ENCODE assay signal across 12 cellular contexts in genomic region chr17:17098426-17099035, GRCh38. TPM values are rescaled to one million over a fixed set of nuclear protein-coding genes. Genes with fewer than 3 reads are reported as not detected.
DNase-seq lines count a peak whose midpoint lies in the region; ATAC-seq and TF ChIP-seq lines count a peak whose summit lies in the region.
"Had no signal": no experiment of that assay in that cellular context is flagged by ENCODE, and none has a peak within 500 bp of the region (broad histone marks: within the 10 kb centered on the region; RNA-seq: fewer than 3 reads in every experiment).

No MANE protein-coding gene starts in this region.

- peaks cover 100% of the 10 kb centered on the region for H4K20me1 ChIP-seq in smooth muscle cell (ENCODE audit: low read depth)

- peak overlapping the region in 58 of 59 donors; percentile 3 to 94 (median 74) for H3K27ac ChIP-seq in dorsolateral prefrontal cortex
- H3K27ac ChIP-seq in smooth muscle cell (ENCODE audit: low read depth): peak overlapping the region; percentile 77
- H3K27ac ChIP-seq in mesendoderm (ENCODE audit: low read depth, low read length): no peak overlapping the region
- H3K27ac ChIP-seq: SK-N-MC had no signal

- no peak overlapping the region for H2BK5ac ChIP-seq in mesendoderm (ENCODE audit: low read length)

- intact Hi-C loops in dorsolateral prefrontal cortex (cut with DNase I): no loop called here
- intact Hi-C loops in left colon (cut with DNase I, micrococcal nuclease): no loop called here

- DNase-seq in ELF-1 (ENCODE audit: low read depth, low spot score) (peak; percentile 41), dorsolateral prefrontal cortex (no peak), left colon (no peak), smooth muscle cell (lab: John Stamatoyannopoulos, UW; ENCODE audit: unreplicated experiment) (peak; percentile 15), mesendoderm (no peak)
- DNase-seq in activated CD4-positive, alpha-beta T cell treated with anti-CD3 and anti-CD28 coated beads for 4 hours: no peak
- DNase-seq: H7; NCI-H524 treated with DMSO at 0.1 percent for 48 hours; stimulated activated naive CD8-positive, alpha-beta T cell treated with anti-CD3 and anti-CD28 coated beads, Interleukin-15, amount 100 ng/mL, for 72 hours had no signal

- peaks cover 26% of the 10 kb centered on the region for H3K4me1 ChIP-seq in smooth muscle cell (ENCODE audit: low read depth)
- H3K4me1 ChIP-seq in mesendoderm (ENCODE audit: control insufficient read depth, low read depth, low read length): no peaks in the 10 kb centered on the region

- no peak overlapping the region for H3K4ac ChIP-seq in mesendoderm (ENCODE audit: low read depth, low read length)

- WGBS in smooth muscle cell (ENCODE audit: low lambda C conversion rate): 57% methylated on average over 13 of the region's 13 CpGs
- WGBS in mesendoderm (ENCODE audit: extremely low coverage, insufficient coverage, low lambda C conversion rate): no CpG with 5 or more reads among the region's 13 CpGs

- H3K9me3 ChIP-seq in smooth muscle cell (replicated peaks; ENCODE audit: low read depth): no peaks in the 10 kb centered on the region

- no peaks in the 10 kb centered on the region for H3K27me3 ChIP-seq in dorsolateral prefrontal cortex
- H3K27me3 ChIP-seq in smooth muscle cell (ENCODE audit: low read depth): no peaks in the 10 kb centered on the region
- no peaks in the 10 kb centered on the region for H3K27me3 ChIP-seq in mesendoderm (ENCODE audit: insufficient read depth, low read length, poor library complexity)

- no peak overlapping the region for H4K5ac ChIP-seq in mesendoderm (ENCODE audit: low read length)

- no peak overlapping the region for H4K8ac ChIP-seq in mesendoderm (ENCODE audit: low read depth, low read length)

- no peak overlapping the region for H2AFZ ChIP-seq in smooth muscle cell (ENCODE audit: low read depth)

- no peak overlapping the region for H3K18ac ChIP-seq in mesendoderm (ENCODE audit: low read length)

- H3K56ac ChIP-seq in mesendoderm (ENCODE audit: low read length): no peak overlapping the region

- TF ChIP-seq CTCF in dorsolateral prefrontal cortex (IDR thresholded peaks at IDR 0.05 in 54 of 56, conservative IDR thresholded peaks at IDR 0.05 in 2 of 56; ENCODE audit: low read depth in 1 of 56, partially characterized antibody in 56 of 56): no peak
- no peak for TF ChIP-seq CTCF in smooth muscle cell (IDR thresholded peaks at IDR 0.05; ENCODE audit: borderline replicate concordance, insufficient read depth, poor library complexity, severe bottlenecking)

- H3K79me1 ChIP-seq in mesendoderm (ENCODE audit: low read length): peaks cover 28% of the 10 kb centered on the region

- H3F3A ChIP-seq in smooth muscle cell (ENCODE audit: low read depth): peaks cover 9% of the 10 kb centered on the region

- H2BK120ac ChIP-seq in mesendoderm (ENCODE audit: low read depth, low read length): no peak overlapping the region

- H3K36me3 ChIP-seq in smooth muscle cell (ENCODE audit: low read depth) (no peaks in the 10 kb centered on the region), mesendoderm (ENCODE audit: control insufficient read depth, insufficient read depth, low read length) (no peaks in the 10 kb centered on the region)

- H3K79me2 ChIP-seq in smooth muscle cell (ENCODE audit: low read depth) (peaks cover 78% of the 10 kb centered on the region), mesendoderm (ENCODE audit: control insufficient read depth, insufficient read depth, low read length) (peaks cover 8% of the 10 kb centered on the region)

- no peak overlapping the region for H2AK5ac ChIP-seq in mesendoderm (ENCODE audit: low read length)

- no peak overlapping the region for H2BK15ac ChIP-seq in mesendoderm (replicated peaks; ENCODE audit: low read depth)

- H3K4me3 ChIP-seq in dorsolateral prefrontal cortex (no peak overlapping the region), smooth muscle cell (no peak overlapping the region), mesendoderm (ENCODE audit: low read length) (no peak overlapping the region)
- H3K4me3 ChIP-seq: SK-N-MC had no signal

- ATAC-seq in left colon (peak; percentile 6), GM21576 (IDR thresholded peaks at IDR 0.05; ENCODE audit: unreplicated experiment) (no peak), HG03045 (IDR thresholded peaks at IDR 0.05; ENCODE audit: unreplicated experiment) (no peak)
- ATAC-seq: stimulated activated naive CD8-positive, alpha-beta T cell treated with anti-CD3 and anti-CD28 coated beads, Interleukin-15, amount 100 ng/mL, for 72 hours had no signal

- H3K23ac ChIP-seq in mesendoderm (ENCODE audit: low read length): no peak overlapping the region

- peak overlapping the region; percentile 40 for H3K4me2 ChIP-seq in smooth muscle cell
- no peak overlapping the region for H3K4me2 ChIP-seq in mesendoderm (ENCODE audit: low read length)

- H3K9ac ChIP-seq in smooth muscle cell (ENCODE audit: low read depth) (no peak overlapping the region), mesendoderm (ENCODE audit: low read length) (no peak overlapping the region)

RNA-seq across cellular contexts. Expression of gene MPRIP, which starts 56.3 kb away (rescaled TPM):
- 100 to 1,000 TPM; 402 to 682 (median 476) TPM for total RNA-seq in dorsolateral prefrontal cortex
- total RNA-seq in left colon: 100 to 1,000 TPM; 160 to 169 TPM
- 58.8 and 62.5 TPM in 2 replicates for total RNA-seq in smooth muscle cell
- polyA plus RNA-seq in smooth muscle cell: 67.2 and 69.3 TPM in 2 replicates
- 95.9 TPM for polyA plus RNA-seq in mesendoderm (2013, experiment 1 of 2)
- 94.7 TPM for polyA plus RNA-seq in mesendoderm (2013, experiment 2 of 2)

Comparison
In these comparisons a context has a peak if more than half of its experiments do, and no peak if none do; other contexts are left out.
1. DNase-seq: peak in ELF-1 (single experiment) and smooth muscle cell (single experiment); none in dorsolateral prefrontal cortex (0 of 10), left colon (0 of 2), activated CD4-positive, alpha-beta T cell treated with anti-CD3 and anti-CD28 coated beads for 4 hours (0 of 2) and mesendoderm (single experiment).